ENCODE assay signal across 17 cellular contexts in the genomic region with DNA sequence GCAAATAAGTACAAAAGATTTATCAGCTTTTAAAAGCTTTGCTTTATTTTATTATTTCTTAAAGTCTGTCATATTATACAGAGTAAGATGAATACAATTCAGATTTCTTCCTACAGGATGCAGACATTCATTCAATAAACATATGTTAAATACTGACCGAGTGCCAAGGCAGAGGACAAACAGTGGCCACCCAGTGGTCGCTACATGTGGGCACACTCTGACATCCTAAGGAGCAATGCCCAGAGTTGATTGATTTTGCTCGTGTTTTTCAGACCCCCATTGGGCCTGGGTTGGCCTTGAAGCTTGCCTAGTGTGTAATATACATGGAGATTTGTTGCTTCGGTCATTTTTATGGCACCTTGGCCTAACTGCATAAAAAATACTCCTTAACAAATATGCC.
A peak's percentile ranks its signal among the peaks of the same experiment; 100 is the strongest.
DNase-seq lines count a peak whose midpoint lies in the region; ATAC-seq, FAIRE-seq and TF ChIP-seq lines count a peak whose summit lies in the region.
"Had no signal": no experiment of that assay in that cellular context is flagged by ENCODE, and none has a peak within 500 bp of the region (broad histone marks: within the 10 kb centered on the region; RNA-seq: fewer than 3 reads in every experiment).

No MANE protein-coding gene starts in this region.

- H3K36me3 ChIP-seq in PC-3 (ENCODE audit: low read depth, low read length) (no peaks in the 10 kb centered on the region), endothelial cell of umbilical vein (ENCODE audit: control insufficient read depth in 2 of 2, extremely low read depth in 1 of 2, insufficient read depth in 2 of 2, low read length in 2 of 2) (no peaks in the 10 kb centered on the region)
- H3K36me3 ChIP-seq: gastroesophageal sphincter, left lung, Peyer's patch had no signal

- intact Hi-C loops in PC-3 (cut with micrococcal nuclease): no loop called here
- intact Hi-C loops in endothelial cell of umbilical vein (cut with micrococcal nuclease): loop anchor here (5.0 kb wide), 1 partner anchor 47 kb away; no protein-coding TSS in a partner anchor

- no peak overlapping the region for H3K27ac Mint-ChIP-seq in progenitor cell of endocrine pancreas
- H3K27ac Mint-ChIP-seq: activated naive CD8-positive, alpha-beta T cell; stimulated activated effector memory CD8-positive, alpha-beta T cell treated with anti-CD3 and anti-CD28 coated beads, Interleukin-12 subunit alpha, Interleukin-12 subunit beta, amount 100 ng/mL, for 72 hours had no signal

- H3K27me3 ChIP-seq in PC-3 (ENCODE audit: low read length) (no peaks in the 10 kb centered on the region), endothelial cell of umbilical vein (ENCODE audit: control insufficient read depth in 2 of 2, insufficient read depth in 2 of 2, low read length in 2 of 2) (peaks cover 0 to 1% of the 10 kb centered on the region in 2 experiments)
- H3K27me3 ChIP-seq: gastroesophageal sphincter, left lung, Peyer's patch had no signal

- no peak overlapping the region for H2AFZ ChIP-seq in PC-3 (ENCODE audit: low read length)
- H2AFZ ChIP-seq in endothelial cell of umbilical vein (ENCODE audit: low read depth, low read length): no peak overlapping the region

- in situ Hi-C loops in G401 (cut with HindIII; ENCODE audit: low sequenced_read_pairs): no loop called here

- BruUV-seq in PC-3 (replicated peaks; lab: Mats Ljungman, UMichigan): no TSS peak
- BruUV-seq in endothelial cell of umbilical vein (replicated peaks; lab: Mats Ljungman, UMichigan): no TSS peak

- no peak for FAIRE-seq in endothelial cell of umbilical vein (lab: Jason Lieb, UNC)

- POLR2A ChIA-PET in PC-3 (lab: Charles Lee; ENCODE audit: unreplicated experiment): no interaction called here
- POLR2A ChIA-PET in endothelial cell of umbilical vein (lab: Charles Lee): no interaction called here

- H3F3A ChIP-seq in PC-3 (ENCODE audit: low read length, unreplicated experiment): no peaks in the 10 kb centered on the region

- H3K27me3 Mint-ChIP-seq in progenitor cell of endocrine pancreas: peaks cover 4% of the 10 kb centered on the region
- H3K27me3 Mint-ChIP-seq: activated naive CD8-positive, alpha-beta T cell had no signal

- no peaks in the 10 kb centered on the region for H3K9me2 ChIP-seq in PC-3 (replicated peaks; ENCODE audit: low read length)

- H3K9me3 ChIP-seq in PC-3 (ENCODE audit: low read length) (no peaks in the 10 kb centered on the region), endothelial cell of umbilical vein (replicated peaks; ENCODE audit: control insufficient read depth, insufficient read depth, low read length) (no peaks in the 10 kb centered on the region)
- H3K9me3 ChIP-seq: gastroesophageal sphincter, left lung, Peyer's patch had no signal

- H3K4me3 ChIP-seq in GM12864 (ENCODE audit: low read depth, low read length) (no peak overlapping the region), PC-3 (ENCODE audit: low read length) (no peak overlapping the region), endothelial cell of umbilical vein (replicated peaks in 1 of 3; ENCODE audit: insufficient read depth in 1 of 3, low read depth in 1 of 3, low read length in 3 of 3) (no peak overlapping the region)
- H3K4me3 ChIP-seq: gastroesophageal sphincter, left lung, Peyer's patch, SK-N-MC had no signal

- no peaks in the 10 kb centered on the region for H3K79me2 ChIP-seq in PC-3 (ENCODE audit: low read length)
- no peaks in the 10 kb centered on the region for H3K79me2 ChIP-seq in endothelial cell of umbilical vein (ENCODE audit: control insufficient read depth, insufficient read depth, low read length)

- H3K27ac ChIP-seq in PC-3 (ENCODE audit: low read length): no peak overlapping the region
- no peak overlapping the region for H3K27ac ChIP-seq in endothelial cell of umbilical vein (ENCODE audit: insufficient read depth, low read depth, low read length)
- H3K27ac ChIP-seq: gastroesophageal sphincter, left lung, Peyer's patch, SK-N-MC had no signal

- CTCF ChIA-PET in PC-3 (lab: Charles Lee) (no interaction called here), endothelial cell of umbilical vein (lab: Charles Lee) (interaction anchor here (0.8 to 1.3 kb wide), 2 partner anchors 18 to 70 kb away, joined by 3 to 4 read pairs; no protein-coding TSS in a partner anchor)

- H3K9me1 ChIP-seq in endothelial cell of umbilical vein (replicated peaks; ENCODE audit: control insufficient read depth, extremely low read depth, insufficient read depth, low read length): no peaks in the 10 kb centered on the region

- no peaks in the 10 kb centered on the region for H3K4me1 Mint-ChIP-seq in progenitor cell of endocrine pancreas (ENCODE audit: low read depth)
- H3K4me1 Mint-ChIP-seq: stimulated activated effector memory CD8-positive, alpha-beta T cell treated with anti-CD3 and anti-CD28 coated beads, Interleukin-12 subunit alpha, Interleukin-12 subunit beta, amount 100 ng/mL, for 72 hours had no signal

- dilution Hi-C loops in endothelial cell of umbilical vein (cut with MboI; ENCODE audit: extremely low pct_ligation_motif_present, low sequenced_read_pairs): no loop called here

- no peak; the same call in 1 of the 2 replicates for ATAC-seq in PC-3
- ATAC-seq: gastroesophageal sphincter; left lung; stimulated activated effector memory CD8-positive, alpha-beta T cell treated with anti-CD3 and anti-CD28 coated beads, Interleukin-12 subunit alpha, Interleukin-12 subunit beta, amount 100 ng/mL, for 72 hours had no signal

- peak; percentile 16 for TF ChIP-seq CTCF in GM12864 (IDR thresholded peaks at IDR 0.05; ENCODE audit: low read depth, low read length, missing control alignments)
- TF ChIP-seq CTCF in PC-3 (conservative IDR thresholded peaks at IDR 0.05; ENCODE audit: low read depth, low read length): peak; percentile 29; the same call in 1 of the 2 replicates
- TF ChIP-seq CTCF in endothelial cell of umbilical vein (IDR thresholded peaks at IDR 0.05; ENCODE audit: extremely low read depth in 1 of 2, insufficient read depth in 1 of 2, low read depth in 1 of 2, low read length in 2 of 2): peak in 1 of 2 donors; percentile 11
- peak; percentile 40 for TF ChIP-seq CTCF in progenitor cell of endocrine pancreas (IDR thresholded peaks at IDR 0.05; ENCODE audit: unreplicated experiment)

- H3K9ac ChIP-seq in PC-3 (ENCODE audit: low read length) (no peak overlapping the region), endothelial cell of umbilical vein (replicated peaks; ENCODE audit: extremely low read depth, insufficient read depth, low read length) (no peak overlapping the region)

- DNase-seq in GM12864 (ENCODE audit: low read depth) (no peak), PC-3 (peak; percentile 3), endothelial cell of umbilical vein (ENCODE audit: low read depth, low spot score) (peak; percentile 8), progenitor cell of endocrine pancreas (ENCODE audit: low spot score, unreplicated experiment) (no peak), G401 (ENCODE audit: low spot score) (no peak), NCI-H128 (lab: John Stamatoyannopoulos, UW; ENCODE audit: unreplicated experiment) (no peak)
- no peak for DNase-seq in activated CD4-positive, alpha-beta T cell treated with anti-CD3 and anti-CD28 coated beads, Interleukin-2, amount 50 U/mL, for 1 hour
- DNase-seq: cortex of kidney, H7, left lung, NCI-H146, NCI-H2227 treated with DMSO at 0.1 percent for 48 hours, Peyer's patch had no signal

- TF ChIP-seq POLR2A in endothelial cell of umbilical vein (IDR thresholded peaks at IDR 0.05; ENCODE audit: low read depth, low read length): no peak

- no peaks in the 10 kb centered on the region for H3K9me3 Mint-ChIP-seq in progenitor cell of endocrine pancreas (ENCODE audit: low read depth)
- H3K9me3 Mint-ChIP-seq: stimulated activated effector memory CD8-positive, alpha-beta T cell treated with anti-CD3 and anti-CD28 coated beads, Interleukin-12 subunit alpha, Interleukin-12 subunit beta, amount 100 ng/mL, for 72 hours had no signal

- H3K36me3 Mint-ChIP-seq in progenitor cell of endocrine pancreas (ENCODE audit: insufficient read depth): no peaks in the 10 kb centered on the region
- H3K36me3 Mint-ChIP-seq: stimulated activated effector memory CD8-positive, alpha-beta T cell treated with anti-CD3 and anti-CD28 coated beads, Interleukin-12 subunit alpha, Interleukin-12 subunit beta, amount 100 ng/mL, for 72 hours had no signal

- H3K4me3 Mint-ChIP-seq in progenitor cell of endocrine pancreas (ENCODE audit: low read depth): no peak overlapping the region
- H3K4me3 Mint-ChIP-seq: activated naive CD8-positive, alpha-beta T cell; stimulated activated effector memory CD8-positive, alpha-beta T cell treated with anti-CD3 and anti-CD28 coated beads, Interleukin-12 subunit alpha, Interleukin-12 subunit beta, amount 100 ng/mL, for 72 hours had no signal

- no peak overlapping the region for H3K4me2 ChIP-seq in PC-3 (ENCODE audit: low read length)
- H3K4me2 ChIP-seq in endothelial cell of umbilical vein (ENCODE audit: insufficient read depth, low read length): no peak overlapping the region

- H4K20me1 ChIP-seq in PC-3 (ENCODE audit: low read length) (no peaks in the 10 kb centered on the region), endothelial cell of umbilical vein (replicated peaks; ENCODE audit: control insufficient read depth, extremely low read depth, insufficient read depth, low read length) (no peaks in the 10 kb centered on the region)

- H3K4me1 ChIP-seq in PC-3 (ENCODE audit: insufficient read depth, low read length) (no peaks in the 10 kb centered on the region), endothelial cell of umbilical vein (ENCODE audit: control insufficient read depth, extremely low read depth, insufficient read depth, low read length) (peaks cover 6% of the 10 kb centered on the region)
- H3K4me1 ChIP-seq: left lung, Peyer's patch had no signal

TF ChIP-seq in endothelial cell of umbilical vein, 7 proteins besides CTCF, POLR2A, EP300 and RAD21:
- TF ChIP-seq MYC (IDR thresholded peaks at IDR 0.05; ENCODE audit: low read depth, low read length) (no peak), JUN (IDR thresholded peaks at IDR 0.05; ENCODE audit: borderline replicate concordance, insufficient read depth, insufficient read length, low read depth) (no peak), GATA2 (IDR thresholded peaks at IDR 0.05; ENCODE audit: insufficient read depth, insufficient read length, low read depth, low read length) (no peak), POLR2AphosphoS5 (IDR thresholded peaks at IDR 0.05; ENCODE audit: insufficient read depth, low read depth, low read length) (no peak), EZH2 (IDR thresholded peaks at IDR 0.05; ENCODE audit: borderline replicate concordance, low read depth, low read length, severe bottlenecking) (no peak), FOS (IDR thresholded peaks at IDR 0.05; ENCODE audit: borderline replicate concordance, insufficient read depth, low read length) (no peak)
- TF ChIP-seq, protein P1, sequence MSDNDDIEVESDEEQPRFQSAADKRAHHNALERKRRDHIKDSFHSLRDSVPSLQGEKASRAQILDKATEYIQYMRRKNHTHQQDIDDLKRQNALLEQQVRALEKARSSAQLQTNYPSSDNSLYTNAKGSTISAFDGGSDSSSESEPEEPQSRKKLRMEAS (IDR thresholded peaks at IDR 0.05; ENCODE audit: insufficient read depth, insufficient read length): no peak

Comparison
In these comparisons a context has a peak if more than half of its experiments do, and no peak if none do; other contexts are left out.
1. DNase-seq: peak in PC-3 (single experiment) and endothelial cell of umbilical vein (single experiment); none in GM12864 (single experiment), progenitor cell of endocrine pancreas (single experiment), G401 (single experiment), activated CD4-positive, alpha-beta T cell treated with anti-CD3 and anti-CD28 coated beads, Interleukin-2, amount 50 U/mL, for 1 hour (single experiment) and NCI-H128 (single experiment).